ENCODE assay signal across 8 cellular contexts in the genomic region with DNA sequence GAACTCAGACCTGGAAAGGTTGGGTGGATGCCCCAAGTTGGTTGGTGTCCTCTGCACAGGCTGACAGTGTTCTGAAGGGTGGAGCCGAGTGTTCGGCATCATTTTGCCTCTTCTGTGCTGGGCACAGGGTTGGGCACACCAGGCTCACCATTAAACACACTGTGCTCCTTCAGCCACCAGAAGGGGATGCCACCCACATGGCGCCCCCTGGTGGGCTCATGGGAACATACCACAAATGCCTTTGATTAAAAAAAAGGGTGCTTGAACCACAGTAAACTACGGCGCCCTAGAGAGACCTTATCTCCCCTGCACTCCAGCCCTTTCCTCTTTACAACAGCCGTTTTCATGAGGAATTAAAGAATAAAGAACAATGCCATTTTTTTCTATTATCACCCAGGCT.
DNase-seq lines count a peak whose midpoint lies in the region; ATAC-seq and TF ChIP-seq lines count a peak whose summit lies in the region.

No MANE protein-coding gene starts in this region.

- no peaks in the 10 kb centered on the region for H3K27me3 ChIP-seq in osteoblast (ENCODE audit: insufficient read depth, low read length)

- no peaks in the 10 kb centered on the region for H4K20me1 ChIP-seq in osteoblast (ENCODE audit: insufficient read depth, low read length)

- TF ChIP-seq CTCF in GM12864 (IDR thresholded peaks at IDR 0.05; ENCODE audit: low read depth, low read length, missing control alignments) = peak; percentile 73
- peak; percentile 65 for TF ChIP-seq CTCF in osteoblast (IDR thresholded peaks at IDR 0.05; ENCODE audit: extremely low read depth, low read depth, low read length)

- no peaks in the 10 kb centered on the region for H3K9me3 ChIP-seq in osteoblast (ENCODE audit: low read depth, low read length)

- no peaks in the 10 kb centered on the region for H3K79me2 ChIP-seq in osteoblast (ENCODE audit: insufficient read depth, low read length)

- ATAC-seq in GM21528 (IDR thresholded peaks at IDR 0.05; ENCODE audit: low FRiP score, unreplicated experiment) = no peak
- no peak for ATAC-seq in HG03439 (IDR thresholded peaks at IDR 0.05; ENCODE audit: unreplicated experiment)

- H3K27ac ChIP-seq in osteoblast (ENCODE audit: low read depth, low read length) = no peak overlapping the region

- no peak overlapping the region for H2AFZ ChIP-seq in osteoblast (ENCODE audit: low read length)

- H3K36me3 ChIP-seq in osteoblast (ENCODE audit: insufficient read depth, low read length) = no peaks in the 10 kb centered on the region

- H3K4me3 ChIP-seq in GM12864 (ENCODE audit: low read depth, low read length) (no peak overlapping the region), osteoblast (ENCODE audit: insufficient read depth, low read length) (no peak overlapping the region)

- no peaks in the 10 kb centered on the region for H3K4me1 ChIP-seq in osteoblast (ENCODE audit: insufficient read depth, low read length)

- no peak overlapping the region for H3K4me2 ChIP-seq in osteoblast (ENCODE audit: insufficient read depth, low read length)

- DNase-seq in AG20443 (ENCODE audit: low spot score) (peak; percentile 64), GM12864 (ENCODE audit: low read depth) (peak; percentile 2), NCI-H1092 (lab: John Stamatoyannopoulos, UW) (peak; percentile 10), cerebellar cortex (ENCODE audit: low spot score) (peak; percentile 39), osteoblast (ENCODE audit: insufficient read length, low spot score, missing footprints) (peak; percentile 91)
- DNase-seq in stimulated activated naive CD4-positive, alpha-beta T cell (lab: John Stamatoyannopoulos, UW) = no peak

Comparison
In these comparisons a context has a peak if more than half of its experiments do, and no peak if none do; other contexts are left out.
1. DNase-seq: peak in AG20443 (single experiment), GM12864 (single experiment), NCI-H1092 (single experiment), cerebellar cortex (single experiment) and osteoblast (single experiment); none in stimulated activated naive CD4-positive, alpha-beta T cell (0 of 6).